8 cellular contexts compared by ENCODE assay signal in the genomic region with DNA sequence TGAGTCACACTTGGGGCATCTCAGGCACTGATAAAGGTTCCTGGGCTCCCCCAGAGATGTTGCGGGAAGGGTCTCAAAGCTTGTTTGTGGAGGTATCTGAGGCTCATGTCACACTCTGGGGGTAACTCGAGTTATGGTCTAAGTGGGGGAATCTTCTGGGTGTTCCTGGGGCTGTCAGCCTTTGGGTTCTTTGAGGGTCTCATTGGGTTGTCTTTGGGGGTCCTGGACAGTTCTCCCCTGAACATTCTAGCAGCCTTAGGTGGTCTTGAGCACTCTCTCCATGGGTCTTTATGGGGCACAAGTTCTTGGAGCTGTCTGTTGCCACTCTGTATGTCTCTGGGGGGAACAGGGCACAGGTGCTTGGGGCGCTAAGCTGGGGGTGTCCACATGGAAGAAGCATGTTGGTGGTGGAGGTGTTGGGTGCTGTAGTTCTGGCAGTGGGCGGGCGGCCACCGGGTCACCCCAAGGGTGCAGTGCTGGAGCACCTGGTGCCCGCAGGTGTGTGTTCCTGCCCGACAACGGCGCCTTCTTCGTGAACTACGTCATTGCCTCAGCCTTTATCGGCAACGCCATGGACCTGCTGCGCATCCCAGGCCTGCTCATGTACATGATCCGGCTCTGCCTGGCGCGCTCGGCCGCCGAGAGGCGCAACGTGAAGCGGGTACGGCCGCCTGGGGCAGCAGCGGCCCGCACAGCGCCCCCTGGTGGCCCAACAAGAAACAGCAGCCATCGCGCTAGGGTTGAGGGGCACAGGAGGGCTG. TPM values are rescaled to one million over a fixed set of nuclear protein-coding genes. Genes with fewer than 3 reads are reported as not detected.
DNase-seq lines count a peak whose midpoint lies in the region; ATAC-seq and TF ChIP-seq lines count a peak whose summit lies in the region.

No MANE protein-coding gene starts in this region.

- H3K4ac ChIP-seq in mesendoderm (ENCODE audit: low read depth, low read length): no peak overlapping the region

- no peak overlapping the region for H3K23ac ChIP-seq in mesendoderm (ENCODE audit: low read length)

- no peaks in the 10 kb centered on the region for H3K27me3 ChIP-seq in HCT116 (ENCODE audit: insufficient read depth, low read length)
- H3K27me3 ChIP-seq in mesendoderm (ENCODE audit: insufficient read depth, low read length, poor library complexity): no peaks in the 10 kb centered on the region

- H2BK120ac ChIP-seq in mesendoderm (ENCODE audit: low read depth, low read length): no peak overlapping the region

- no TSS peak for BruUV-seq in HCT116 (replicated peaks; lab: Mats Ljungman, UMichigan)

- H3K27me3 Mint-ChIP-seq in activated CD4-positive, alpha-beta memory T cell treated with anti-CD3 and anti-CD28 coated beads, Interleukin-2, amount 10 ng/mL, durations not matched to agents 7 days and 5 days: no peaks in the 10 kb centered on the region

- H3K18ac ChIP-seq in mesendoderm (ENCODE audit: low read length): no peak overlapping the region

- peaks cover 8 to 10% of the 10 kb centered on the region in 2 experiments; a peak in 3 of 4 replicates for H3K36me3 ChIP-seq in HCT116 (ENCODE audit: control insufficient read depth in 1 of 2, insufficient read depth in 2 of 2, low read length in 2 of 2)
- H3K36me3 ChIP-seq in mesendoderm (ENCODE audit: control insufficient read depth, insufficient read depth, low read length): no peaks in the 10 kb centered on the region

- no peaks in the 10 kb centered on the region for H3K79me2 ChIP-seq in HCT116 (ENCODE audit: insufficient read depth, low read length)
- no peaks in the 10 kb centered on the region for H3K79me2 ChIP-seq in mesendoderm (ENCODE audit: control insufficient read depth, insufficient read depth, low read length)

- peak; percentile 81 for TF ChIP-seq RAD21 in HCT116 (IDR thresholded peaks at IDR 0.05; ENCODE audit: low read depth)

- no peak for TF ChIP-seq POLR2A in HCT116 (IDR thresholded peaks at IDR 0.05; ENCODE audit: borderline replicate concordance, extremely low read depth, insufficient read depth, insufficient read length)

- TF ChIP-seq CTCF in HCT116 (IDR thresholded peaks at IDR 0.05 in 2 of 3, conservative IDR thresholded peaks at IDR 0.05 in 1 of 3; ENCODE audit: borderline replicate concordance in 1 of 3, insufficient read depth in 1 of 3, low read depth in 2 of 3, low read length in 2 of 3): peak; percentile 97 to 100 (median 99)

- peak overlapping the region; percentile 35; the same call in 1 of the 2 replicates for H3K4me2 ChIP-seq in HCT116 (ENCODE audit: low read length)
- H3K4me2 ChIP-seq in mesendoderm (ENCODE audit: low read length): no peak overlapping the region

- H3K27ac ChIP-seq in HCT116 (ENCODE audit: low read depth, low read length) (no peak overlapping the region), mesendoderm (ENCODE audit: low read depth, low read length) (no peak overlapping the region)

- H3K9me3 Mint-ChIP-seq in activated CD4-positive, alpha-beta memory T cell treated with anti-CD3 and anti-CD28 coated beads, Interleukin-2, amount 10 ng/mL, durations not matched to agents 7 days and 5 days: no peaks in the 10 kb centered on the region

- H3K9me2 ChIP-seq in HCT116 (ENCODE audit: insufficient read depth): no peaks in the 10 kb centered on the region

- peak; percentile 83 for DNase-seq in Daoy (ENCODE audit: low read depth)
- peak; percentile 41 for DNase-seq in HCT116 (ENCODE audit: low read depth, low spot score)
- peak; percentile 36 for DNase-seq in NCI-H460 (ENCODE audit: extremely low read depth, low read depth)
- DNase-seq in activated CD4-positive, alpha-beta memory T cell treated with anti-CD3 and anti-CD28 coated beads, Interleukin-2, amount 10 ng/mL, durations not matched to agents 7 days and 5 days: peak; percentile 79
- peak; percentile 67 for DNase-seq in effector CD8-positive, alpha-beta T cell (lab: John Stamatoyannopoulos, UW)
- DNase-seq in mesendoderm: peak; percentile 74
- peak; percentile 66 to 69 for DNase-seq in stimulated activated CD8-positive, alpha-beta memory T cell treated with anti-CD3 and anti-CD28 coated beads, Interleukin-15, amount 100 ng/mL, for 48 hours (ENCODE audit: low read depth in 2 of 2)
- no peak for DNase-seq in NCI-H446 (lab: John Stamatoyannopoulos, UW)

- H3K56ac ChIP-seq in mesendoderm (ENCODE audit: low read length): no peak overlapping the region

- intact Hi-C loops in HCT116 (cut with micrococcal nuclease): loop anchor here (1.0 kb wide), 1 partner anchor 55 kb away; no protein-coding TSS in a partner anchor

- no peak overlapping the region for H3K4me3 ChIP-seq in HCT116 (replicated peaks in 1 of 2; ENCODE audit: low read depth in 1 of 2, low read length in 2 of 2)
- H3K4me3 ChIP-seq in mesendoderm (ENCODE audit: low read length): no peak overlapping the region

- H3K4me1 ChIP-seq in HCT116 (ENCODE audit: control insufficient read depth in 1 of 2, insufficient read depth in 2 of 2, low read length in 2 of 2) (peaks cover 0 to 6% of the 10 kb centered on the region in 2 experiments; a peak in 1 of 4 replicates), mesendoderm (ENCODE audit: control insufficient read depth, low read depth, low read length) (no peaks in the 10 kb centered on the region)

- CTCF ChIA-PET in HCT116 (lab: Charles Lee): interaction anchor here (0.6 to 1.1 kb wide), 2 partner anchors 16 to 55 kb away, joined by 3 to 4 read pairs; no protein-coding TSS in a partner anchor
- CTCF ChIA-PET in activated CD4-positive, alpha-beta memory T cell treated with anti-CD3 and anti-CD28 coated beads, Interleukin-2, amount 10 ng/mL, durations not matched to agents 7 days and 5 days (lab: Charles Lee): interaction anchor here (0.7 to 4.9 kb wide), 6 partner anchors 14 to 56 kb away, joined by 3 to 30 read pairs (median 4); no protein-coding TSS in a partner anchor

- peaks cover 5% of the 10 kb centered on the region for H3K4me1 Mint-ChIP-seq in activated CD4-positive, alpha-beta memory T cell treated with anti-CD3 and anti-CD28 coated beads, Interleukin-2, amount 10 ng/mL, durations not matched to agents 7 days and 5 days

- H3K9me3 ChIP-seq in HCT116 (ENCODE audit: control insufficient read depth in 1 of 2, insufficient read depth in 1 of 2, low read depth in 1 of 2, low read length in 2 of 2): no peaks in the 10 kb centered on the region

- no peaks in the 10 kb centered on the region for H3K79me1 ChIP-seq in mesendoderm (ENCODE audit: low read length)

- H3K9ac ChIP-seq in HCT116 (ENCODE audit: low read length) (no peak overlapping the region), mesendoderm (ENCODE audit: low read length) (no peak overlapping the region)

- no CpG with 5 or more reads among the region's 31 CpGs for WGBS in mesendoderm (ENCODE audit: extremely low coverage, insufficient coverage, low lambda C conversion rate)

- peak; percentile 95 for ATAC-seq in HCT116

- no peak overlapping the region for H2AK5ac ChIP-seq in mesendoderm (ENCODE audit: low read length)

- no peak overlapping the region for H4K8ac ChIP-seq in mesendoderm (ENCODE audit: low read depth, low read length)

- POLR2A ChIA-PET in HCT116 (lab: Charles Lee): no interaction called here
- POLR2A ChIA-PET in activated CD4-positive, alpha-beta memory T cell treated with anti-CD3 and anti-CD28 coated beads, Interleukin-2, amount 10 ng/mL, durations not matched to agents 7 days and 5 days (lab: Charles Lee): no interaction called here

- no peak overlapping the region for H3K27ac Mint-ChIP-seq in activated CD4-positive, alpha-beta memory T cell treated with anti-CD3 and anti-CD28 coated beads, Interleukin-2, amount 10 ng/mL, durations not matched to agents 7 days and 5 days

- H2BK5ac ChIP-seq in mesendoderm (ENCODE audit: low read length): no peak overlapping the region

- H3K4me3 Mint-ChIP-seq in activated CD4-positive, alpha-beta memory T cell treated with anti-CD3 and anti-CD28 coated beads, Interleukin-2, amount 10 ng/mL, durations not matched to agents 7 days and 5 days: no peak overlapping the region

- H2AFZ ChIP-seq in HCT116 (ENCODE audit: low read depth, low read length, poor library complexity, severe bottlenecking): no peak overlapping the region

- RAD21 ChIA-PET in HCT116 (lab: Charles Lee; ENCODE audit: low non-redundant PET in 1 of 2, low total read pairs in 2 of 2, uncharacterized antibody in 2 of 2, unreplicated experiment in 2 of 2): interaction anchor here in 1 of 2 experiments (1.3 kb wide), 1 partner anchor 55 kb away, joined by 5 read pairs; no protein-coding TSS in a partner anchor

- no peaks in the 10 kb centered on the region for H4K20me1 ChIP-seq in HCT116 (ENCODE audit: insufficient read depth)

- H2BK15ac ChIP-seq in mesendoderm (replicated peaks; ENCODE audit: low read depth): no peak overlapping the region

- H4K5ac ChIP-seq in mesendoderm (ENCODE audit: low read length): no peak overlapping the region

- peaks cover 4% of the 10 kb centered on the region for H3K36me3 Mint-ChIP-seq in activated CD4-positive, alpha-beta memory T cell treated with anti-CD3 and anti-CD28 coated beads, Interleukin-2, amount 10 ng/mL, durations not matched to agents 7 days and 5 days (ENCODE audit: low read depth)

RNA-seq across cellular contexts. Expression of gene CAPN11, which starts 7.1 kb away (rescaled TPM):
- not detected in 2 replicates for total RNA-seq in Daoy (2014; rRNA removed; shearing (Covaris generic))
- not detected for total RNA-seq in HCT116 (2021; ENCODE audit: unreplicated experiment)
- 0.05 TPM in 1 of 2 replicates, not detected in the other for polyA plus RNA-seq in HCT116 (2012)
- not detected in 2 replicates for total RNA-seq in NCI-H460 (2014; rRNA removed; shearing (Covaris generic))
- polyA plus RNA-seq in NCI-H460 (2014; cell fraction: nucleus; rRNA removed): not detected in 2 replicates
- total RNA-seq in activated CD4-positive, alpha-beta memory T cell treated with anti-CD3 and anti-CD28 coated beads, Interleukin-2, amount 10 ng/mL, durations not matched to agents 7 days and 5 days: under 1 TPM in 1 of 2 experiments, not detected in 1; 0.13 TPM
- 0.18 TPM for polyA plus RNA-seq in mesendoderm (2013, experiment 1 of 2)
- polyA plus RNA-seq in mesendoderm (2013, experiment 2 of 2): 0.22 TPM

RNA-seq across cellular contexts. Expression of gene TMEM63B, which starts 24.2 kb away (rescaled TPM):
- 13.7 and 25.5 TPM in 2 replicates for total RNA-seq in Daoy (2014; rRNA removed; shearing (Covaris generic))
- total RNA-seq in HCT116 (2021; ENCODE audit: unreplicated experiment): 58.2 TPM
- polyA plus RNA-seq in HCT116 (2012): 49.8 and 55.4 TPM in 2 replicates
- 17.7 and 17.8 TPM in 2 replicates for total RNA-seq in NCI-H460 (2014; rRNA removed; shearing (Covaris generic))
- polyA plus RNA-seq in NCI-H460 (2014; cell fraction: nucleus; rRNA removed): 24.8 and 31.5 TPM in 2 replicates
- 10 to 100 TPM; 14.7 to 15.5 TPM for total RNA-seq in activated CD4-positive, alpha-beta memory T cell treated with anti-CD3 and anti-CD28 coated beads, Interleukin-2, amount 10 ng/mL, durations not matched to agents 7 days and 5 days
- 17.8 TPM for polyA plus RNA-seq in mesendoderm (2013, experiment 1 of 2)
- polyA plus RNA-seq in mesendoderm (2013, experiment 2 of 2): 17.9 TPM

RNA-seq across cellular contexts. Expression of gene MRPL14, which starts 24.3 kb away (rescaled TPM):
- 143 and 149 TPM in 2 replicates for total RNA-seq in Daoy (2014; rRNA removed; shearing (Covaris generic))
- 69.6 TPM for total RNA-seq in HCT116 (2021; ENCODE audit: unreplicated experiment)
- polyA plus RNA-seq in HCT116 (2012): 64.7 and 76.7 TPM in 2 replicates
- 41.4 and 43.9 TPM in 2 replicates for total RNA-seq in NCI-H460 (2014; rRNA removed; shearing (Covaris generic))
- polyA plus RNA-seq in NCI-H460 (2014; cell fraction: nucleus; rRNA removed): 55.4 and 92.6 TPM in 2 replicates
- 10 to 100 TPM; 36.0 to 39.0 TPM for total RNA-seq in activated CD4-positive, alpha-beta memory T cell treated with anti-CD3 and anti-CD28 coated beads, Interleukin-2, amount 10 ng/mL, durations not matched to agents 7 days and 5 days
- 90.4 TPM for polyA plus RNA-seq in mesendoderm (2013, experiment 1 of 2)
- polyA plus RNA-seq in mesendoderm (2013, experiment 2 of 2): 90.0 TPM

Comparison
In these comparisons a context has a peak if more than half of its experiments do, and no peak if none do; other contexts are left out.
1. DNase-seq: peak in Daoy (single experiment), HCT116 (single experiment), NCI-H460 (single experiment), activated CD4-positive, alpha-beta memory T cell treated with anti-CD3 and anti-CD28 coated beads, Interleukin-2, amount 10 ng/mL, durations not matched to agents 7 days and 5 days (single experiment), effector CD8-positive, alpha-beta T cell (single experiment), mesendoderm (single experiment) and stimulated activated CD8-positive, alpha-beta memory T cell treated with anti-CD3 and anti-CD28 coated beads, Interleukin-15, amount 100 ng/mL, for 48 hours (2 of 2); none in NCI-H446 (0 of 2).